27 cellular contexts compared by ENCODE assay signal in genomic region chr7:157407512-157408257, GRCh38.
"Had no signal": no experiment of that assay in that cellular context is flagged by ENCODE, and none has a peak within 500 bp of the region (broad histone marks: within the 10 kb centered on the region; RNA-seq: fewer than 3 reads in every experiment).

No MANE protein-coding gene starts in this region.

- H3K27me3 ChIP-seq: ascending aorta, breast epithelium, colonic mucosa, dorsolateral prefrontal cortex, esophagus squamous epithelium, gastrocnemius medialis, spleen had no signal

- H3K9me3 ChIP-seq: ascending aorta, breast epithelium, colonic mucosa, esophagus squamous epithelium, gastrocnemius medialis, lower lobe of right lung, mucosa of descending colon, spleen, thoracic aorta had no signal

- H3K36me3 ChIP-seq: breast epithelium, colonic mucosa had no signal

- DNase-seq: activated CD4-positive, alpha-beta memory T cell treated with anti-CD3 and anti-CD28 coated beads, Interleukin-2, amount 10 ng/mL, durations not matched to agents 7 days and 5 days; activated CD4-positive, alpha-beta T cell treated with anti-CD3 and anti-CD28 coated beads, Interleukin-2, amount 10 ng/mL, durations not matched to agents 24 days and 14 days; activated gamma-delta T cell; activated T-cell treated with anti-CD3 and anti-CD28 coated beads for 4 hours; colonic mucosa; effector memory CD8-positive, alpha-beta T cell; esophagus squamous epithelium; gastrocnemius medialis; head of caudate nucleus; left colon; lower lobe of right lung; mesendoderm; mucosa of descending colon; occipital lobe; retina; spleen; stimulated activated CD4-positive, alpha-beta T cell treated with anti-CD3 and anti-CD28 coated beads, Interleukin-4, amount 100 ng/mL, for 1 hour; stimulated activated naive CD4-positive, alpha-beta T cell treated with Interleukin-2 at 50 U/mL for 16 hours had no signal

- H3K27ac Mint-ChIP-seq: activated CD4-positive, alpha-beta memory T cell treated with anti-CD3 and anti-CD28 coated beads, Interleukin-2, amount 10 ng/mL, durations not matched to agents 7 days and 5 days; activated CD4-positive, alpha-beta T cell treated with anti-CD3 and anti-CD28 coated beads, Interleukin-2, amount 10 ng/mL, durations not matched to agents 24 days and 14 days; activated naive CD4-positive, alpha-beta T cell treated with anti-CD3 and anti-CD28 coated beads, Interleukin-2, amount 50 U/mL, for 24 hours; effector memory CD8-positive, alpha-beta T cell; T-helper 1 cell treated with Interleukin-12 subunit alpha and Interleukin-12 subunit beta and Interleukin-4 antibody, amounts not matched to agents 30 μg/mL and 1 μg/mL, for 36 hours; type B pancreatic cell had no signal

- H3K9me3 Mint-ChIP-seq: activated CD4-positive, alpha-beta memory T cell treated with anti-CD3 and anti-CD28 coated beads, Interleukin-2, amount 10 ng/mL, durations not matched to agents 7 days and 5 days; activated CD4-positive, alpha-beta T cell treated with anti-CD3 and anti-CD28 coated beads, Interleukin-2, amount 10 ng/mL, durations not matched to agents 24 days and 14 days; activated naive CD4-positive, alpha-beta T cell treated with anti-CD3 and anti-CD28 coated beads, Interleukin-2, amount 50 U/mL, for 24 hours; central memory CD8-positive, alpha-beta T cell; effector memory CD8-positive, alpha-beta T cell; T-helper 1 cell treated with Interleukin-12 subunit alpha and Interleukin-12 subunit beta and Interleukin-4 antibody, amounts not matched to agents 30 μg/mL and 1 μg/mL, for 36 hours; type B pancreatic cell had no signal

- H3K4me1 ChIP-seq: ascending aorta, colonic mucosa, esophagus squamous epithelium had no signal

- FAIRE-seq: islet of Langerhans had no signal

- H3K27ac ChIP-seq: ascending aorta, breast epithelium, colonic mucosa, dorsolateral prefrontal cortex, esophagus squamous epithelium, lower lobe of right lung, spleen, thoracic aorta had no signal

- H3K4me3 Mint-ChIP-seq: activated CD4-positive, alpha-beta memory T cell treated with anti-CD3 and anti-CD28 coated beads, Interleukin-2, amount 10 ng/mL, durations not matched to agents 7 days and 5 days; activated CD4-positive, alpha-beta T cell treated with anti-CD3 and anti-CD28 coated beads, Interleukin-2, amount 10 ng/mL, durations not matched to agents 24 days and 14 days; activated naive CD4-positive, alpha-beta T cell treated with anti-CD3 and anti-CD28 coated beads, Interleukin-2, amount 50 U/mL, for 24 hours; central memory CD8-positive, alpha-beta T cell; effector memory CD8-positive, alpha-beta T cell; T-helper 1 cell treated with Interleukin-12 subunit alpha and Interleukin-12 subunit beta and Interleukin-4 antibody, amounts not matched to agents 30 μg/mL and 1 μg/mL, for 36 hours; type B pancreatic cell had no signal

- H3K27me3 Mint-ChIP-seq: activated CD4-positive, alpha-beta memory T cell treated with anti-CD3 and anti-CD28 coated beads, Interleukin-2, amount 10 ng/mL, durations not matched to agents 7 days and 5 days; activated CD4-positive, alpha-beta T cell treated with anti-CD3 and anti-CD28 coated beads, Interleukin-2, amount 10 ng/mL, durations not matched to agents 24 days and 14 days; activated naive CD4-positive, alpha-beta T cell treated with anti-CD3 and anti-CD28 coated beads, Interleukin-2, amount 50 U/mL, for 24 hours; central memory CD8-positive, alpha-beta T cell; effector memory CD8-positive, alpha-beta T cell; type B pancreatic cell had no signal

- ATAC-seq: effector memory CD8-positive, alpha-beta T cell; gastrocnemius medialis; left colon; lower lobe of right lung; mucosa of descending colon had no signal

- H3K4me3 ChIP-seq: ascending aorta, breast epithelium, colonic mucosa, esophagus squamous epithelium, gastrocnemius medialis, lower lobe of right lung, mucosa of descending colon, spleen, thoracic aorta had no signal
